In the genomic region with DNA sequence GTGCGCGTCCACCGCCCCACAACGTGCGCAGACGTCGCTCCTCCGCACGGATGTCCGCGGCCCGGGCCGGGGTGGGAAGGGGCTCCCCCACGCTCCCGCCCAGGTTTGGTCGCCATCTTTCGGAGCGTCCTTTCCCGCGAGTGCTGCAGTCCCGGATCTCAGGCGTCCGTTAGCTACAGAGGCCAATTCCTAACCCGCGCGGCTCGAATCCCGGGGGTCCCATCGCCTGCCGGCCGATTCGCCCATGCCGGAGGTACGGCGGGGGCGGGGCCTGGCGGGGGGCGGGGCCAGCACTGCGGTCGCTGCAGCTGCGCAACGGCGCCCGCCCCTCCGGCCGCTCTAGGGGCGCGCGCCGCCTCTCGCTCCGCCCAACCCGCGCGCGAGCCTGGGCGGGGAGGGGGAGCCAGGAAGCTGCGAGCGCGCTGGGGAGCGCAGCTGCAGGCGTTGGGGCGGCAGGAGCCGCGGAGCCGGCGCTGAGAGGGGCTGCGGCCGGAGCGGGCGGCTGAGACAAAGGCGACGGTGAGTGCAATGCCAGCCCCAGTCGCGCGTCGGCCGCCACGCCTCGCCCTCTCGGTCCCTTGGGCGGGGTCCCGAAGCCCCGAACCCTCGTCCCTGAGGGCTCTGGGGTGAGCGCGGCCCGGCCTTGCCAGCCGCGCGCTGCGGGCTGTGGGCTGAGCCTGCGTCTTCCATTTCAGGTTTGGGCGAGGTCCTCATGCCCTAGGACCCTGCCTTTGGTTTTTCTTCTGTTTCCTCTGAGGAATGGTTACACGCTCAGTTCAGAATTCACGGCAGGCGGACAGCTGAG, we compare ENCODE assay signal across 1 cellular context.
TF ChIP-seq lines count a peak whose summit lies in the region.

A gene with protein sequence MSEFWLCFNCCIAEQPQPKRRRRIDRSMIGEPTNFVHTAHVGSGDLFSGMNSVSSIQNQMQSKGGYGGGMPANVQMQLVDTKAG (plus strand): TSS at position 406 of the 805 bp plus-strand sequence. CDS start 95,441 bp downstream, outside the sequence.

TF ChIP-seq in HepG2, 621 proteins besides CTCF, POLR2A, EP300 and RAD21 (continued from another document and continues in another):
- TF ChIP-seq, protein P1, sequence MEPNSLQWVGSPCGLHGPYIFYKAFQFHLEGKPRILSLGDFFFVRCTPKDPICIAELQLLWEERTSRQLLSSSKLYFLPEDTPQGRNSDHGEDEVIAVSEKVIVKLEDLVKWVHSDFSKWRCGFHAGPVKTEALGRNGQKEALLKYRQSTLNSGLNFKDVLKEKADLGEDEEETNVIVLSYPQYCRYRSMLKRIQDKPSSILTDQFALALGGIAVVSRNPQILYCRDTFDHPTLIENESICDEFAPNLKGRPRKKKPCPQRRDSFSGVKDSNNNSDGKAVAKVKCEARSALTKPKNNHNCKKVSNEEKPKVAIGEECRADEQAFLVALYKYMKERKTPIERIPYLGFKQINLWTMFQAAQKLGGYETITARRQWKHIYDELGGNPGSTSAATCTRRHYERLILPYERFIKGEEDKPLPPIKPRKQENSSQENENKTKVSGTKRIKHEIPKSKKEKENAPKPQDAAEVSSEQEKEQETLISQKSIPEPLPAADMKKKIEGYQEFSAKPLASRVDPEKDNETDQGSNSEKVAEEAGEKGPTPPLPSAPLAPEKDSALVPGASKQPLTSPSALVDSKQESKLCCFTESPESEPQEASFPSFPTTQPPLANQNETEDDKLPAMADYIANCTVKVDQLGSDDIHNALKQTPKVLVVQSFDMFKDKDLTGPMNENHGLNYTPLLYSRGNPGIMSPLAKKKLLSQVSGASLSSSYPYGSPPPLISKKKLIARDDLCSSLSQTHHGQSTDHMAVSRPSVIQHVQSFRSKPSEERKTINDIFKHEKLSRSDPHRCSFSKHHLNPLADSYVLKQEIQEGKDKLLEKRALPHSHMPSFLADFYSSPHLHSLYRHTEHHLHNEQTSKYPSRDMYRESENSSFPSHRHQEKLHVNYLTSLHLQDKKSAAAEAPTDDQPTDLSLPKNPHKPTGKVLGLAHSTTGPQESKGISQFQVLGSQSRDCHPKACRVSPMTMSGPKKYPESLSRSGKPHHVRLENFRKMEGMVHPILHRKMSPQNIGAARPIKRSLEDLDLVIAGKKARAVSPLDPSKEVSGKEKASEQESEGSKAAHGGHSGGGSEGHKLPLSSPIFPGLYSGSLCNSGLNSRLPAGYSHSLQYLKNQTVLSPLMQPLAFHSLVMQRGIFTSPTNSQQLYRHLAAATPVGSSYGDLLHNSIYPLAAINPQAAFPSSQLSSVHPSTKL (CRISPR knock-in tag; IDR thresholded peaks at IDR 0.05): peak; percentile 19; the same call in 1 of the 2 replicates
- TF ChIP-seq, protein P2, sequence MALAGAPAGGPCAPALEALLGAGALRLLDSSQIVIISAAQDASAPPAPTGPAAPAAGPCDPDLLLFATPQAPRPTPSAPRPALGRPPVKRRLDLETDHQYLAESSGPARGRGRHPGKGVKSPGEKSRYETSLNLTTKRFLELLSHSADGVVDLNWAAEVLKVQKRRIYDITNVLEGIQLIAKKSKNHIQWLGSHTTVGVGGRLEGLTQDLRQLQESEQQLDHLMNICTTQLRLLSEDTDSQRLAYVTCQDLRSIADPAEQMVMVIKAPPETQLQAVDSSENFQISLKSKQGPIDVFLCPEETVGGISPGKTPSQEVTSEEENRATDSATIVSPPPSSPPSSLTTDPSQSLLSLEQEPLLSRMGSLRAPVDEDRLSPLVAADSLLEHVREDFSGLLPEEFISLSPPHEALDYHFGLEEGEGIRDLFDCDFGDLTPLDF (CRISPR knock-in tag; IDR thresholded peaks at IDR 0.05): 0 out of 2 replicates have a peak, but pooled peaks have one; percentile 44
- TF ChIP-seq, protein P3, sequence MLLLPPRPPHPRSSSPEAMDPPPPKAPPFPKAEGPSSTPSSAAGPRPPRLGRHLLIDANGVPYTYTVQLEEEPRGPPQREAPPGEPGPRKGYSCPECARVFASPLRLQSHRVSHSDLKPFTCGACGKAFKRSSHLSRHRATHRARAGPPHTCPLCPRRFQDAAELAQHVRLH (CRISPR knock-in tag; IDR thresholded peaks at IDR 0.05; ENCODE audit: borderline replicate concordance, low read depth): 0 out of 2 replicates have a peak, but pooled peaks have one; percentile 22
- TF ChIP-seq ZNF788 (CRISPR knock-in tag; IDR thresholded peaks at IDR 0.05; ENCODE audit: borderline replicate concordance) (peak; percentile 50; the same call in 1 of the 2 replicates), RBFOX2 (IDR thresholded peaks at IDR 0.05; ENCODE audit: low read depth, low read length) (peak; percentile 90), TAF1 (CRISPR knock-in tag; IDR thresholded peaks at IDR 0.05) (peak; percentile 66), TGIF2 (CRISPR knock-in tag; IDR thresholded peaks at IDR 0.05) (0 out of 2 replicates have a peak, but pooled peaks have one; percentile 65), HDAC1 (CRISPR knock-in tag; IDR thresholded peaks at IDR 0.05) (peak; percentile 38; the same call in 1 of the 2 replicates), NRL (CRISPR knock-in tag; IDR thresholded peaks at IDR 0.05; ENCODE audit: borderline replicate concordance) (peak; percentile 43; the same call in 1 of the 2 replicates), ZNF563 (CRISPR knock-in tag; IDR thresholded peaks at IDR 0.05) (peak; percentile 71; the same call in 1 of the 2 replicates), YEATS4 (CRISPR knock-in tag; IDR thresholded peaks at IDR 0.05; ENCODE audit: borderline replicate concordance) (peak; percentile 48; the same call in 1 of the 2 replicates), MAF1 (CRISPR knock-in tag; IDR thresholded peaks at IDR 0.05; ENCODE audit: borderline replicate concordance) (0 out of 2 replicates have a peak, but pooled peaks have one; percentile 26), NR2F6 (IDR thresholded peaks at IDR 0.05) (no peak), NR2F6 (CRISPR knock-in tag; IDR thresholded peaks at IDR 0.05) (no peak), ZNF607 (CRISPR knock-in tag; IDR thresholded peaks at IDR 0.05; ENCODE audit: borderline replicate concordance) (peak; percentile 56; the same call in 1 of the 2 replicates), ZNF816 (CRISPR knock-in tag; IDR thresholded peaks at IDR 0.05; ENCODE audit: borderline replicate concordance) (peak; percentile 53; the same call in 1 of the 2 replicates), SP4 (CRISPR knock-in tag; IDR thresholded peaks at IDR 0.05) (peak; percentile 61; the same call in 1 of the 2 replicates), KLF9 (CRISPR knock-in tag; IDR thresholded peaks at IDR 0.05; ENCODE audit: low read depth) (no peak), ATF7-NPFF (CRISPR knock-in tag; IDR thresholded peaks at IDR 0.05; ENCODE audit: low read depth) (peak; percentile 79), ZNF782 (CRISPR knock-in tag; IDR thresholded peaks at IDR 0.05; ENCODE audit: borderline replicate concordance) (peak; percentile 31; the same call in 1 of the 2 replicates), MEIS2 (CRISPR knock-in tag; IDR thresholded peaks at IDR 0.05) (peak; percentile 78; the same call in 1 of the 2 replicates), CCDC6 (CRISPR knock-in tag; IDR thresholded peaks at IDR 0.05) (0 out of 2 replicates have a peak, but pooled peaks have one; percentile 37), ELF1 (CRISPR knock-in tag; IDR thresholded peaks at IDR 0.05) (no peak), RARA (CRISPR knock-in tag; IDR thresholded peaks at IDR 0.05) (0 out of 2 replicates have a peak, but pooled peaks have one; percentile 7), SALL1 (CRISPR knock-in tag; IDR thresholded peaks at IDR 0.05) (peak; percentile 77; the same call in 1 of the 2 replicates), ZNF768 (CRISPR knock-in tag; IDR thresholded peaks at IDR 0.05) (peak; percentile 68; the same call in 1 of the 2 replicates)
- TF ChIP-seq, protein P4, sequence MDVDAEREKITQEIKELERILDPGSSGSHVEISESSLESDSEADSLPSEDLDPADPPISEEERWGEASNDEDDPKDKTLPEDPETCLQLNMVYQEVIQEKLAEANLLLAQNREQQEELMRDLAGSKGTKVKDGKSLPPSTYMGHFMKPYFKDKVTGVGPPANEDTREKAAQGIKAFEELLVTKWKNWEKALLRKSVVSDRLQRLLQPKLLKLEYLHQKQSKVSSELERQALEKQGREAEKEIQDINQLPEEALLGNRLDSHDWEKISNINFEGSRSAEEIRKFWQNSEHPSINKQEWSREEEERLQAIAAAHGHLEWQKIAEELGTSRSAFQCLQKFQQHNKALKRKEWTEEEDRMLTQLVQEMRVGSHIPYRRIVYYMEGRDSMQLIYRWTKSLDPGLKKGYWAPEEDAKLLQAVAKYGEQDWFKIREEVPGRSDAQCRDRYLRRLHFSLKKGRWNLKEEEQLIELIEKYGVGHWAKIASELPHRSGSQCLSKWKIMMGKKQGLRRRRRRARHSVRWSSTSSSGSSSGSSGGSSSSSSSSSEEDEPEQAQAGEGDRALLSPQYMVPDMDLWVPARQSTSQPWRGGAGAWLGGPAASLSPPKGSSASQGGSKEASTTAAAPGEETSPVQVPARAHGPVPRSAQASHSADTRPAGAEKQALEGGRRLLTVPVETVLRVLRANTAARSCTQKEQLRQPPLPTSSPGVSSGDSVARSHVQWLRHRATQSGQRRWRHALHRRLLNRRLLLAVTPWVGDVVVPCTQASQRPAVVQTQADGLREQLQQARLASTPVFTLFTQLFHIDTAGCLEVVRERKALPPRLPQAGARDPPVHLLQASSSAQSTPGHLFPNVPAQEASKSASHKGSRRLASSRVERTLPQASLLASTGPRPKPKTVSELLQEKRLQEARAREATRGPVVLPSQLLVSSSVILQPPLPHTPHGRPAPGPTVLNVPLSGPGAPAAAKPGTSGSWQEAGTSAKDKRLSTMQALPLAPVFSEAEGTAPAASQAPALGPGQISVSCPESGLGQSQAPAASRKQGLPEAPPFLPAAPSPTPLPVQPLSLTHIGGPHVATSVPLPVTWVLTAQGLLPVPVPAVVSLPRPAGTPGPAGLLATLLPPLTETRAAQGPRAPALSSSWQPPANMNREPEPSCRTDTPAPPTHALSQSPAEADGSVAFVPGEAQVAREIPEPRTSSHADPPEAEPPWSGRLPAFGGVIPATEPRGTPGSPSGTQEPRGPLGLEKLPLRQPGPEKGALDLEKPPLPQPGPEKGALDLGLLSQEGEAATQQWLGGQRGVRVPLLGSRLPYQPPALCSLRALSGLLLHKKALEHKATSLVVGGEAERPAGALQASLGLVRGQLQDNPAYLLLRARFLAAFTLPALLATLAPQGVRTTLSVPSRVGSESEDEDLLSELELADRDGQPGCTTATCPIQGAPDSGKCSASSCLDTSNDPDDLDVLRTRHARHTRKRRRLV (CRISPR knock-in tag; IDR thresholded peaks at IDR 0.05): 0 out of 2 replicates have a peak, but pooled peaks have one; percentile 29
- TF ChIP-seq, protein P5, sequence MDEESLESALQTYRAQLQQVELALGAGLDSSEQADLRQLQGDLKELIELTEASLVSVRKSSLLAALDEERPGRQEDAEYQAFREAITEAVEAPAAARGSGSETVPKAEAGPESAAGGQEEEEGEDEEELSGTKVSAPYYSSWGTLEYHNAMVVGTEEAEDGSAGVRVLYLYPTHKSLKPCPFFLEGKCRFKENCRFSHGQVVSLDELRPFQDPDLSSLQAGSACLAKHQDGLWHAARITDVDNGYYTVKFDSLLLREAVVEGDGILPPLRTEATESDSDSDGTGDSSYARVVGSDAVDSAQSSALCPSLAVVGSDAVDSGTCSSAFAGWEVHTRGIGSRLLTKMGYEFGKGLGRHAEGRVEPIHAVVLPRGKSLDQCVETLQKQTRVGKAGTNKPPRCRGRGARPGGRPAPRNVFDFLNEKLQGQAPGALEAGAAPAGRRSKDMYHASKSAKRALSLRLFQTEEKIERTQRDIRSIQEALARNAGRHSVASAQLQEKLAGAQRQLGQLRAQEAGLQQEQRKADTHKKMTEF (CRISPR knock-in tag; IDR thresholded peaks at IDR 0.05): peak; percentile 66; the same call in 1 of the 2 replicates
- TF ChIP-seq, protein P6, sequence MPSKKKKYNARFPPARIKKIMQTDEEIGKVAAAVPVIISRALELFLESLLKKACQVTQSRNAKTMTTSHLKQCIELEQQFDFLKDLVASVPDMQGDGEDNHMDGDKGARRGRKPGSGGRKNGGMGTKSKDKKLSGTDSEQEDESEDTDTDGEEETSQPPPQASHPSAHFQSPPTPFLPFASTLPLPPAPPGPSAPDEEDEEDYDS (CRISPR knock-in tag; IDR thresholded peaks at IDR 0.05): 0 out of 2 replicates have a peak, but pooled peaks have one; percentile 39
- TF ChIP-seq, protein P7, sequence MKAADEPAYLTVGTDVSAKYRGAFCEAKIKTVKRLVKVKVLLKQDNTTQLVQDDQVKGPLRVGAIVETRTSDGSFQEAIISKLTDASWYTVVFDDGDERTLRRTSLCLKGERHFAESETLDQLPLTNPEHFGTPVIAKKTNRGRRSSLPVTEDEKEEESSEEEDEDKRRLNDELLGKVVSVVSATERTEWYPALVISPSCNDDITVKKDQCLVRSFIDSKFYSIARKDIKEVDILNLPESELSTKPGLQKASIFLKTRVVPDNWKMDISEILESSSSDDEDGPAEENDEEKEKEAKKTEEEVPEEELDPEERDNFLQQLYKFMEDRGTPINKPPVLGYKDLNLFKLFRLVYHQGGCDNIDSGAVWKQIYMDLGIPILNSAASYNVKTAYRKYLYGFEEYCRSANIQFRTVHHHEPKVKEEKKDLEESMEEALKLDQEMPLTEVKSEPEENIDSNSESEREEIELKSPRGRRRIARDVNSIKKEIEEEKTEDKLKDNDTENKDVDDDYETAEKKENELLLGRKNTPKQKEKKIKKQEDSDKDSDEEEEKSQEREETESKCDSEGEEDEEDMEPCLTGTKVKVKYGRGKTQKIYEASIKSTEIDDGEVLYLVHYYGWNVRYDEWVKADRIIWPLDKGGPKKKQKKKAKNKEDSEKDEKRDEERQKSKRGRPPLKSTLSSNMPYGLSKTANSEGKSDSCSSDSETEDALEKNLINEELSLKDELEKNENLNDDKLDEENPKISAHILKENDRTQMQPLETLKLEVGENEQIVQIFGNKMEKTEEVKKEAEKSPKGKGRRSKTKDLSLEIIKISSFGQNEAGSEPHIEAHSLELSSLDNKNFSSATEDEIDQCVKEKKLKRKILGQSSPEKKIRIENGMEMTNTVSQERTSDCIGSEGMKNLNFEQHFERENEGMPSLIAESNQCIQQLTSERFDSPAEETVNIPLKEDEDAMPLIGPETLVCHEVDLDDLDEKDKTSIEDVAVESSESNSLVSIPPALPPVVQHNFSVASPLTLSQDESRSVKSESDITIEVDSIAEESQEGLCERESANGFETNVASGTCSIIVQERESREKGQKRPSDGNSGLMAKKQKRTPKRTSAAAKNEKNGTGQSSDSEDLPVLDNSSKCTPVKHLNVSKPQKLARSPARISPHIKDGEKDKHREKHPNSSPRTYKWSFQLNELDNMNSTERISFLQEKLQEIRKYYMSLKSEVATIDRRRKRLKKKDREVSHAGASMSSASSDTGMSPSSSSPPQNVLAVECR (CRISPR knock-in tag; IDR thresholded peaks at IDR 0.05; ENCODE audit: borderline replicate concordance): peak; percentile 79; the same call in 1 of the 2 replicates
- TF ChIP-seq, protein P8, sequence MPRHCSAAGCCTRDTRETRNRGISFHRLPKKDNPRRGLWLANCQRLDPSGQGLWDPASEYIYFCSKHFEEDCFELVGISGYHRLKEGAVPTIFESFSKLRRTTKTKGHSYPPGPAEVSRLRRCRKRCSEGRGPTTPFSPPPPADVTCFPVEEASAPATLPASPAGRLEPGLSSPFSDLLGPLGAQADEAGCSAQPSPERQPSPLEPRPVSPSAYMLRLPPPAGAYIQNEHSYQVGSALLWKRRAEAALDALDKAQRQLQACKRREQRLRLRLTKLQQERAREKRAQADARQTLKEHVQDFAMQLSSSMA (CRISPR knock-in tag; IDR thresholded peaks at IDR 0.05): peak; percentile 73; the same call in 1 of the 2 replicates
- TF ChIP-seq, protein P9, sequence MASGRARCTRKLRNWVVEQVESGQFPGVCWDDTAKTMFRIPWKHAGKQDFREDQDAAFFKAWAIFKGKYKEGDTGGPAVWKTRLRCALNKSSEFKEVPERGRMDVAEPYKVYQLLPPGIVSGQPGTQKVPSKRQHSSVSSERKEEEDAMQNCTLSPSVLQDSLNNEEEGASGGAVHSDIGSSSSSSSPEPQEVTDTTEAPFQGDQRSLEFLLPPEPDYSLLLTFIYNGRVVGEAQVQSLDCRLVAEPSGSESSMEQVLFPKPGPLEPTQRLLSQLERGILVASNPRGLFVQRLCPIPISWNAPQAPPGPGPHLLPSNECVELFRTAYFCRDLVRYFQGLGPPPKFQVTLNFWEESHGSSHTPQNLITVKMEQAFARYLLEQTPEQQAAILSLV (CRISPR knock-in tag; IDR thresholded peaks at IDR 0.05; ENCODE audit: borderline replicate concordance): peak; percentile 78; the same call in 1 of the 2 replicates
